14 cellular contexts compared by ENCODE assay signal in the genomic region with DNA sequence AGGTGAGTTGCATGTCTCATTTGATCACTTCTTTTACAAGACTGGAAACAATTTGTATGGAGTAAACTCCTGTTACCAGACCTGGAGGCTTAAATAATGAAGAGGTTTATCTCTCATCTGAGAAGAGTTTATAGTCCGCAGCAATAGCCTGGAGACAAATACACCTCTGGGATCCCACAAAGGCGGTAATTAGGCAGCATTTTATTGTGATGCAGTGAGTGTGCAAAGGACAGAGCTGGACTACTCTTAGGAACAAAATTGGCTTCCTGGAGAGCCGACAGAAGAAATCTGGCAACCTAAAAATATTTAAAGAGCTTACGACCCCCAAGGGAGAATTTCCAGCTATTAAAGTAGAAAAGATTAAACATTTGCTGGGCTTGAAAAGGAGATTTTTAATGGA. TPM values are rescaled to one million over a fixed set of nuclear protein-coding genes. Genes with fewer than 3 reads are reported as not detected.
DNase-seq lines count a peak whose midpoint lies in the region; ATAC-seq, FAIRE-seq and TF ChIP-seq lines count a peak whose summit lies in the region.
"Had no signal": no experiment of that assay in that cellular context is flagged by ENCODE, and none has a peak within 500 bp of the region (broad histone marks: within the 10 kb centered on the region; RNA-seq: fewer than 3 reads in every experiment).

No MANE protein-coding gene starts in this region.

- TF ChIP-seq POLR2A in GM12891 (IDR thresholded peaks at IDR 0.05; ENCODE audit: low read depth, low read length) = no peak

- intact Hi-C loops in sciatic nerve (cut with DNase I) = no loop called here

- peak; percentile 35 for ATAC-seq in sciatic nerve
- no peak for ATAC-seq in omental fat pad (ENCODE audit: low FRiP score)
- no peak for ATAC-seq in HG03520 (IDR thresholded peaks at IDR 0.05; ENCODE audit: unreplicated experiment)

- no peaks in the 10 kb centered on the region for H3K36me3 ChIP-seq in SK-N-MC (ENCODE audit: insufficient read depth, low read length)
- H3K36me3 ChIP-seq: SJSA1 had no signal

- peak; percentile 51 for FAIRE-seq in GM12891 (lab: Jason Lieb, UNC)

- no peak for TF ChIP-seq CTCF in omental fat pad (IDR thresholded peaks at IDR 0.05)

- no peaks in the 10 kb centered on the region for H3K9me3 ChIP-seq in SK-N-MC (ENCODE audit: low read depth, low read length)
- H3K9me3 ChIP-seq: SJSA1 had no signal

- H3K4me3 ChIP-seq in SK-N-MC = peak overlapping the region; percentile 51
- H3K4me3 ChIP-seq: GM23248, SJSA1 had no signal

- H3K27ac ChIP-seq in SK-N-MC = peak overlapping the region; percentile 2; the same call in 1 of the 2 replicates
- H3K27ac ChIP-seq: GM23248, RWPE1, SJSA1 had no signal

- DNase-seq in COR-L47 (lab: John Stamatoyannopoulos, UW) = peak; percentile 49
- no peak for DNase-seq in GM12891 (ENCODE audit: insufficient read length, low spot score)
- peak; percentile 64 for DNase-seq in SK-N-MC (ENCODE audit: low read depth, low spot score)
- no peak for DNase-seq in sciatic nerve (ENCODE audit: low spot score)
- no peak for DNase-seq in omental fat pad (ENCODE audit: low spot score)
- DNase-seq in NCI-H510A (lab: John Stamatoyannopoulos, UW) = no peak
- DNase-seq: GF-D8, NCI-H2171 treated with DMSO at 0.1 percent for 48 hours, NCI-H524, T-helper 1 cell had no signal

- no peak overlapping the region for H3K9ac ChIP-seq in SK-N-MC (ENCODE audit: insufficient read length)
- H3K9ac ChIP-seq: GM23248 had no signal

TF ChIP-seq in GM12891, 5 proteins besides CTCF, POLR2A, EP300 and RAD21:
- no peak for TF ChIP-seq POU2F2 (IDR thresholded peaks at IDR 0.05; ENCODE audit: low read depth, low read length)
- no peak for TF ChIP-seq PAX5 (IDR thresholded peaks at IDR 0.05; ENCODE audit: insufficient read depth, low read length, severe bottlenecking)

RNA-seq across cellular contexts. Expression of gene KATNAL1, which starts 11.8 kb away (rescaled TPM):
- polyA plus RNA-seq in GM12891 (2012; ENCODE audit: low read depth, missing spikeins) = 7.5 TPM
- total RNA-seq in sciatic nerve (53.3 TPM), omental fat pad (10 to 100 TPM in 3 of 4 donors, 1 to 10 TPM in 1; 8.9 to 27.6 (median 21.4) TPM)

Comparison
In these comparisons a context has a peak if more than half of its experiments do, and no peak if none do; other contexts are left out.
1. DNase-seq: peak in COR-L47 (single experiment) and SK-N-MC (single experiment); none in GM12891 (single experiment), sciatic nerve (single experiment), omental fat pad (single experiment) and NCI-H510A (single experiment).